ENCODE assay signal across 20 cellular contexts in genomic region chr6:150996968-150997367, GRCh38.
"Had no signal": no experiment of that assay in that cellular context is flagged by ENCODE, and none has a peak within 500 bp of the region (broad histone marks: within the 10 kb centered on the region; RNA-seq: fewer than 3 reads in every experiment).

No MANE protein-coding gene starts in this region.

- H3K4me3 Mint-ChIP-seq: activated CD4-positive, alpha-beta memory T cell treated with anti-CD3 and anti-CD28 coated beads for 36 hours; activated CD4-positive, alpha-beta T cell treated with anti-CD3 and anti-CD28 coated beads, Interleukin-2, amount 10 ng/mL, durations not matched to agents 7 days and 5 days; activated naive CD4-positive, alpha-beta T cell treated with anti-CD3 and anti-CD28 coated beads, Interleukin-2, amount 10 ng/mL, durations not matched to agents 7 days and 5 days; activated naive CD8-positive, alpha-beta T cell treated with anti-CD3 and anti-CD28 coated beads for 36 hours; activated T-cell treated with anti-CD3 and anti-CD28 coated beads, Interleukin-2, amount 50 U/mL, for 4 hours had no signal

- FAIRE-seq: RCC 7860, TTC549 had no signal

- H3K4me1 Mint-ChIP-seq: activated naive CD4-positive, alpha-beta T cell treated with anti-CD3 and anti-CD28 coated beads, Interleukin-2, amount 10 ng/mL, durations not matched to agents 7 days and 5 days; activated naive CD8-positive, alpha-beta T cell treated with anti-CD3 and anti-CD28 coated beads for 36 hours had no signal

- ATAC-seq: activated T-cell treated with anti-CD3 and anti-CD28 coated beads, Interleukin-2, amount 50 U/mL, for 4 hours had no signal

- H3K27me3 Mint-ChIP-seq: activated CD4-positive, alpha-beta memory T cell treated with anti-CD3 and anti-CD28 coated beads for 36 hours; activated CD4-positive, alpha-beta T cell treated with anti-CD3 and anti-CD28 coated beads, Interleukin-2, amount 10 ng/mL, durations not matched to agents 7 days and 5 days; activated naive CD4-positive, alpha-beta T cell treated with anti-CD3 and anti-CD28 coated beads, Interleukin-2, amount 10 ng/mL, durations not matched to agents 7 days and 5 days; activated naive CD8-positive, alpha-beta T cell treated with anti-CD3 and anti-CD28 coated beads for 36 hours had no signal

- H3K27ac Mint-ChIP-seq: activated CD4-positive, alpha-beta memory T cell treated with anti-CD3 and anti-CD28 coated beads for 36 hours; activated CD4-positive, alpha-beta T cell treated with anti-CD3 and anti-CD28 coated beads, Interleukin-2, amount 10 ng/mL, durations not matched to agents 7 days and 5 days; activated naive CD4-positive, alpha-beta T cell treated with anti-CD3 and anti-CD28 coated beads, Interleukin-2, amount 10 ng/mL, durations not matched to agents 7 days and 5 days; activated naive CD8-positive, alpha-beta T cell treated with anti-CD3 and anti-CD28 coated beads for 36 hours had no signal

- DNase-seq: activated CD4-positive, alpha-beta memory T cell treated with anti-CD3 and anti-CD28 coated beads for 36 hours; activated CD4-positive, alpha-beta T cell treated with anti-CD3 and anti-CD28 coated beads, Interleukin-2, amount 10 ng/mL, durations not matched to agents 7 days and 5 days; activated CD4-positive, CD25-positive, alpha-beta regulatory T cell; activated CD8-positive, alpha-beta memory T cell treated with anti-CD3 and anti-CD28 coated beads for 24 hours; activated gamma-delta T cell treated with Interleukin-2 at 50 U/mL for 16 hours; activated naive CD4-positive, alpha-beta T cell treated with anti-CD3 and anti-CD28 coated beads, Interleukin-2, amount 10 ng/mL, durations not matched to agents 7 days and 5 days; activated naive CD8-positive, alpha-beta T cell treated with anti-CD3 and anti-CD28 coated beads for 36 hours; activated T-cell treated with anti-CD3 and anti-CD28 coated beads, Interleukin-2, amount 50 U/mL, for 4 hours; KG1; NCI-H1048; NCI-H146; NCI-H187 treated with DMSO at 0.1 percent for 48 hours; NCI-H2081 treated with DMSO at 0.1 percent for 48 hours; NCI-H446; NCI-H524; SHP77 treated with DMSO at 0.1 percent for 48 hours; T-helper 2 cell; T1000 had no signal

- H3K9me3 Mint-ChIP-seq: activated CD4-positive, alpha-beta T cell treated with anti-CD3 and anti-CD28 coated beads, Interleukin-2, amount 10 ng/mL, durations not matched to agents 7 days and 5 days; activated naive CD8-positive, alpha-beta T cell treated with anti-CD3 and anti-CD28 coated beads for 36 hours; activated T-cell treated with anti-CD3 and anti-CD28 coated beads, Interleukin-2, amount 50 U/mL, for 4 hours had no signal
